In the genomic region with DNA sequence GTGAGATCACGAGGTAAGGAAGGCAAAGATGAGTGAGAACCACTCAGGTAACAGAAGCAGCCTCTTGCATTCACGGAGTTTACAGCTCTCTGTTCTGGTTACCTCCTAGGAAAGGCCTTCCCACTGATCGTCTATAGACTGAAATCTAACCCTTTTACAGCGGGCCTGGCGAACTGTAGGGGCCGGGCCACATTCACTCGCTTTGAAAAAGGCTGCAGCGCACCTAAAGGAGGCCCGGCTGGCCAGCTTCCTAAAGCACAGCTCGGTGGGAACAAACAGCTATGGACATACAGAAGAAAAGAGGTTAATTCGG, we compare ENCODE assay signal across 8 cellular contexts. TPM values are rescaled to one million over a fixed set of nuclear protein-coding genes. Genes with fewer than 3 reads are reported as not detected.
DNase-seq lines count a peak whose midpoint lies in the region; ATAC-seq, FAIRE-seq and TF ChIP-seq lines count a peak whose summit lies in the region.

No MANE protein-coding gene starts in this region.

- ATAC-seq in Panc1, result peak; percentile 5; the same call in 1 of the 2 replicates
- ATAC-seq in natural killer cell treated with Interleukin-12 subunit alpha and Interleukin-12 subunit beta and Interleukin-15 and Interleukin-18, amount 100 ng/mL, for 72 hours, result no peak
- ATAC-seq in GM21390 (IDR thresholded peaks at IDR 0.05; ENCODE audit: unreplicated experiment), result no peak

- H3K27ac Mint-ChIP-seq in natural killer cell treated with Interleukin-12 subunit alpha and Interleukin-12 subunit beta and Interleukin-15 and Interleukin-18, amount 100 ng/mL, for 72 hours, result peak overlapping the region; percentile 78 to 94

- no peak for TF ChIP-seq POLR2A in endothelial cell of umbilical vein (IDR thresholded peaks at IDR 0.05; ENCODE audit: low read depth, low read length)

- H2AFZ ChIP-seq in endothelial cell of umbilical vein (ENCODE audit: low read depth, low read length), result peak overlapping the region; percentile 55

- peaks cover 34 to 47% of the 10 kb centered on the region in 2 donors for H3K4me1 Mint-ChIP-seq in natural killer cell treated with Interleukin-12 subunit alpha and Interleukin-12 subunit beta and Interleukin-15 and Interleukin-18, amount 100 ng/mL, for 72 hours (ENCODE audit: low read depth in 2 of 2)

- H3K4me3 ChIP-seq in Panc1 (ENCODE audit: low read depth in 2 of 2, low read length in 2 of 2), result peak overlapping the region; percentile 94 to 95
- peak overlapping the region; percentile 65 to 89 (median 81) for H3K4me3 ChIP-seq in endothelial cell of umbilical vein (replicated peaks in 1 of 3; ENCODE audit: insufficient read depth in 1 of 3, low read depth in 1 of 3, low read length in 3 of 3)

- H3K79me2 ChIP-seq in endothelial cell of umbilical vein (ENCODE audit: control insufficient read depth, insufficient read depth, low read length), result peaks cover 62% of the 10 kb centered on the region

- H4K20me1 ChIP-seq in endothelial cell of umbilical vein (replicated peaks; ENCODE audit: control insufficient read depth, extremely low read depth, insufficient read depth, low read length), result no peaks in the 10 kb centered on the region

- DNase-seq in NCI-H2227 (lab: John Stamatoyannopoulos, UW; ENCODE audit: unreplicated experiment) (peak; percentile 6), NCI-H2227 treated with DMSO at 0.1 percent for 48 hours (lab: John Stamatoyannopoulos, UW) (no peak), Panc1 (ENCODE audit: low read depth, low spot score) (no peak), endothelial cell of umbilical vein (ENCODE audit: low read depth, low spot score) (peak; percentile 34), NCI-H2107 treated with DMSO at 0.1 percent for 48 hours (lab: John Stamatoyannopoulos, UW; ENCODE audit: unreplicated experiment) (no peak), NCI-H1694 (lab: John Stamatoyannopoulos, UW) (no peak)
- DNase-seq in natural killer cell treated with Interleukin-12 subunit alpha and Interleukin-12 subunit beta and Interleukin-15 and Interleukin-18, amount 100 ng/mL, for 72 hours (ENCODE audit: low spot score), result no peak

- no peak for FAIRE-seq in endothelial cell of umbilical vein (lab: Jason Lieb, UNC)

- H3K27me3 Mint-ChIP-seq in natural killer cell treated with Interleukin-12 subunit alpha and Interleukin-12 subunit beta and Interleukin-15 and Interleukin-18, amount 100 ng/mL, for 72 hours, result no peaks in the 10 kb centered on the region

- intact Hi-C loops in Panc1 (cut with micrococcal nuclease; ENCODE audit: unreplicated experiment) (no loop called here), endothelial cell of umbilical vein (cut with micrococcal nuclease) (loop anchor here (1.0 kb wide), 2 partner anchors 27 to 45 kb away; no protein-coding TSS in a partner anchor)

- TF ChIP-seq CTCF in Panc1 (IDR thresholded peaks at IDR 0.05) (no peak), endothelial cell of umbilical vein (IDR thresholded peaks at IDR 0.05; ENCODE audit: extremely low read depth in 1 of 2, insufficient read depth in 1 of 2, low read depth in 1 of 2, low read length in 2 of 2) (no peak)

- H3K4me1 ChIP-seq in Panc1 (ENCODE audit: control insufficient read depth, insufficient read depth, low read length) (peaks cover 27% of the 10 kb centered on the region), endothelial cell of umbilical vein (ENCODE audit: control insufficient read depth, extremely low read depth, insufficient read depth, low read length) (peaks cover 16% of the 10 kb centered on the region)

- H3K27me3 ChIP-seq in Panc1 (ENCODE audit: control insufficient read depth, insufficient read depth, low read length), result no peaks in the 10 kb centered on the region
- H3K27me3 ChIP-seq in endothelial cell of umbilical vein (ENCODE audit: control insufficient read depth in 2 of 2, insufficient read depth in 2 of 2, low read length in 2 of 2), result no peaks in the 10 kb centered on the region

- in situ Hi-C loops in Panc1 (cut with HindIII; ENCODE audit: low pct_unique_long_range_greater_than_20kb, low sequenced_read_pairs), result loop anchor here (10.0 kb wide), 1 partner anchor 79 kb away; a partner anchor contains a TSS

- H3K36me3 ChIP-seq in Panc1 (ENCODE audit: control insufficient read depth, insufficient read depth, low read length) (peaks cover 64% of the 10 kb centered on the region), endothelial cell of umbilical vein (ENCODE audit: control insufficient read depth in 2 of 2, extremely low read depth in 1 of 2, insufficient read depth in 2 of 2, low read length in 2 of 2) (peaks cover 5 to 9% of the 10 kb centered on the region in 2 experiments)

- no peaks in the 10 kb centered on the region for H3K9me1 ChIP-seq in endothelial cell of umbilical vein (replicated peaks; ENCODE audit: control insufficient read depth, extremely low read depth, insufficient read depth, low read length)

- POLR2A ChIA-PET in Panc1 (lab: Charles Lee), result interaction anchor here (0.6 kb wide), 1 partner anchor 479 kb away, joined by 6 read pairs; no protein-coding TSS in a partner anchor
- POLR2A ChIA-PET in endothelial cell of umbilical vein (lab: Charles Lee), result no interaction called here

- dilution Hi-C loops in endothelial cell of umbilical vein (cut with MboI; ENCODE audit: extremely low pct_ligation_motif_present, low sequenced_read_pairs), result no loop called here

- CTCF ChIA-PET in Panc1 (lab: Charles Lee), result interaction anchor here (0.6 kb wide), 1 partner anchor 16 kb away, joined by 6 read pairs; no protein-coding TSS in a partner anchor
- CTCF ChIA-PET in endothelial cell of umbilical vein (lab: Charles Lee), result interaction anchor here (0.8 to 1.9 kb wide), 4 partner anchors 9 to 478 kb away, joined by 3 to 5 read pairs (median 4); a partner anchor contains a TSS

- H3K9me3 ChIP-seq in Panc1 (ENCODE audit: control insufficient read depth, insufficient read depth, low read depth, low read length) (no peaks in the 10 kb centered on the region), endothelial cell of umbilical vein (replicated peaks; ENCODE audit: control insufficient read depth, insufficient read depth, low read length) (no peaks in the 10 kb centered on the region)

- H3K27ac ChIP-seq in Panc1 (ENCODE audit: low read length) (peak overlapping the region; percentile 97), endothelial cell of umbilical vein (ENCODE audit: insufficient read depth, low read depth, low read length) (peak overlapping the region; percentile 70)

- H3K4me3 Mint-ChIP-seq in natural killer cell treated with Interleukin-12 subunit alpha and Interleukin-12 subunit beta and Interleukin-15 and Interleukin-18, amount 100 ng/mL, for 72 hours, result peak overlapping the region; percentile 99

- peak overlapping the region; percentile 89 for H3K4me2 ChIP-seq in endothelial cell of umbilical vein (ENCODE audit: insufficient read depth, low read length)

- no peaks in the 10 kb centered on the region for H3K9me3 Mint-ChIP-seq in natural killer cell treated with Interleukin-12 subunit alpha and Interleukin-12 subunit beta and Interleukin-15 and Interleukin-18, amount 100 ng/mL, for 72 hours

- H3K36me3 Mint-ChIP-seq in natural killer cell treated with Interleukin-12 subunit alpha and Interleukin-12 subunit beta and Interleukin-15 and Interleukin-18, amount 100 ng/mL, for 72 hours, result peaks cover 23% of the 10 kb centered on the region

- BruUV-seq in Panc1 (replicated peaks; lab: Mats Ljungman, UMichigan), result no TSS peak
- BruUV-seq in endothelial cell of umbilical vein (replicated peaks; lab: Mats Ljungman, UMichigan), result no TSS peak

- H3K9ac ChIP-seq in endothelial cell of umbilical vein (replicated peaks; ENCODE audit: extremely low read depth, insufficient read depth, low read length), result peak overlapping the region; percentile 86

RNA-seq across cellular contexts. Expression of a gene that starts 0.6 kb away (rescaled TPM):
- total RNA-seq in Panc1 (2021; ENCODE audit: unreplicated experiment) (694 TPM), endothelial cell of umbilical vein (369 and 407 TPM in 2 replicates)
- polyA plus RNA-seq in Panc1 (2012; ENCODE audit: insufficient read length), result 427 TPM
- 212 and 295 TPM in 2 replicates for polyA plus RNA-seq in endothelial cell of umbilical vein
- polyA plus RNA-seq in endothelial cell of umbilical vein (2011; cell fraction: cytosol; rRNA removed), result 297 and 379 TPM in 2 replicates
- 68.0 and 84.7 TPM in 2 replicates for polyA plus RNA-seq in endothelial cell of umbilical vein (2011; cell fraction: nucleus; rRNA removed)
- 554 and 586 TPM in 2 replicates for polyA plus RNA-seq in endothelial cell of umbilical vein (2012)
- 22.8 and 35.7 TPM in 2 replicates for polyA minus RNA-seq in endothelial cell of umbilical vein
- polyA minus RNA-seq in endothelial cell of umbilical vein (2011; cell fraction: cytosol; rRNA and poly(A)+ RNA removed), result 19.6 TPM
- 5.9 and 11.1 TPM in 2 replicates for polyA minus RNA-seq in endothelial cell of umbilical vein (2011; cell fraction: nucleus; rRNA and poly(A)+ RNA removed)
- 100 to 1,000 TPM; 161 to 302 TPM for total RNA-seq in natural killer cell treated with Interleukin-12 subunit alpha and Interleukin-12 subunit beta and Interleukin-15 and Interleukin-18, amount 100 ng/mL, for 72 hours

RNA-seq across cellular contexts. Expression of a gene that starts 0.7 kb away (rescaled TPM):
- 92.8 TPM for total RNA-seq in Panc1 (2021; ENCODE audit: unreplicated experiment)
- 62.5 TPM for polyA plus RNA-seq in Panc1 (2012; ENCODE audit: insufficient read length)
- 52.7 and 56.2 TPM in 2 replicates for total RNA-seq in endothelial cell of umbilical vein
- 12.4 and 12.6 TPM in 2 replicates for polyA plus RNA-seq in endothelial cell of umbilical vein
- polyA plus RNA-seq in endothelial cell of umbilical vein (2011; cell fraction: cytosol; rRNA removed), result 13.4 and 14.6 TPM in 2 replicates
- 63.2 and 65.0 TPM in 2 replicates for polyA plus RNA-seq in endothelial cell of umbilical vein (2011; cell fraction: nucleus; rRNA removed)
- 35.3 and 38.8 TPM in 2 replicates for polyA plus RNA-seq in endothelial cell of umbilical vein (2012)
- polyA minus RNA-seq in endothelial cell of umbilical vein, result 46.3 and 50.2 TPM in 2 replicates
- polyA minus RNA-seq in endothelial cell of umbilical vein (2011; cell fraction: cytosol; rRNA and poly(A)+ RNA removed), result 30.5 TPM
- 34.8 and 42.7 TPM in 2 replicates for polyA minus RNA-seq in endothelial cell of umbilical vein (2011; cell fraction: nucleus; rRNA and poly(A)+ RNA removed)
- total RNA-seq in natural killer cell treated with Interleukin-12 subunit alpha and Interleukin-12 subunit beta and Interleukin-15 and Interleukin-18, amount 100 ng/mL, for 72 hours, result 100 to 1,000 TPM in 1 of 2 donors, 10 to 100 TPM in 1; 61.7 to 151 TPM

RNA-seq across cellular contexts. Expression of a gene that starts 27.9 kb away (rescaled TPM):
- total RNA-seq in Panc1 (2021; ENCODE audit: unreplicated experiment) (6.0 TPM), endothelial cell of umbilical vein (5.8 and 6.0 TPM in 2 replicates)
- polyA plus RNA-seq in Panc1 (2012; ENCODE audit: insufficient read length), result 3.0 TPM
- 1.9 and 2.4 TPM in 2 replicates for polyA plus RNA-seq in endothelial cell of umbilical vein
- 2.5 TPM in 2 replicates for polyA plus RNA-seq in endothelial cell of umbilical vein (2011; cell fraction: cytosol; rRNA removed)
- polyA plus RNA-seq in endothelial cell of umbilical vein (2011; cell fraction: nucleus; rRNA removed), result 2.3 and 3.0 TPM in 2 replicates
- polyA plus RNA-seq in endothelial cell of umbilical vein (2012), result 3.7 and 5.7 TPM in 2 replicates
- 2.9 and 3.7 TPM in 2 replicates for polyA minus RNA-seq in endothelial cell of umbilical vein
- polyA minus RNA-seq in endothelial cell of umbilical vein (2011; cell fraction: cytosol; rRNA and poly(A)+ RNA removed), result 5.6 TPM
- polyA minus RNA-seq in endothelial cell of umbilical vein (2011; cell fraction: nucleus; rRNA and poly(A)+ RNA removed), result 1.9 and 2.1 TPM in 2 replicates
- total RNA-seq in natural killer cell treated with Interleukin-12 subunit alpha and Interleukin-12 subunit beta and Interleukin-15 and Interleukin-18, amount 100 ng/mL, for 72 hours, result 10 to 100 TPM in 1 of 2 donors, 1 to 10 TPM in 1; 8.3 to 11.3 TPM

RNA-seq across cellular contexts. Expression of a gene that starts 44.8 kb away (rescaled TPM):
- 18.0 TPM for total RNA-seq in Panc1 (2021; ENCODE audit: unreplicated experiment)
- polyA plus RNA-seq in Panc1 (2012; ENCODE audit: insufficient read length), result 10.7 TPM
- total RNA-seq in endothelial cell of umbilical vein, result 11.3 and 11.5 TPM in 2 replicates
- 2.5 and 3.8 TPM in 2 replicates for polyA plus RNA-seq in endothelial cell of umbilical vein
- polyA plus RNA-seq in endothelial cell of umbilical vein (2011; cell fraction: cytosol; rRNA removed), result 5.1 and 5.5 TPM in 2 replicates
- polyA plus RNA-seq in endothelial cell of umbilical vein (2011; cell fraction: nucleus; rRNA removed), result 3.9 and 6.5 TPM in 2 replicates
- 9.7 and 11.4 TPM in 2 replicates for polyA plus RNA-seq in endothelial cell of umbilical vein (2012)
- 4.6 and 4.9 TPM in 2 replicates for polyA minus RNA-seq in endothelial cell of umbilical vein
- 6.7 TPM for polyA minus RNA-seq in endothelial cell of umbilical vein (2011; cell fraction: cytosol; rRNA and poly(A)+ RNA removed)
- polyA minus RNA-seq in endothelial cell of umbilical vein (2011; cell fraction: nucleus; rRNA and poly(A)+ RNA removed), result 2.7 and 3.2 TPM in 2 replicates
- 10 to 100 TPM; 12.2 to 19.0 TPM for total RNA-seq in natural killer cell treated with Interleukin-12 subunit alpha and Interleukin-12 subunit beta and Interleukin-15 and Interleukin-18, amount 100 ng/mL, for 72 hours

RNA-seq across cellular contexts. Expression of a gene that starts 56.5 kb away (rescaled TPM):
- 5.9 TPM for total RNA-seq in Panc1 (2021; ENCODE audit: unreplicated experiment)
- 9.9 TPM for polyA plus RNA-seq in Panc1 (2012; ENCODE audit: insufficient read length)
- total RNA-seq in endothelial cell of umbilical vein, result 28.4 and 32.1 TPM in 2 replicates
- polyA plus RNA-seq in endothelial cell of umbilical vein, result 38.4 and 43.0 TPM in 2 replicates
- 28.2 and 32.1 TPM in 2 replicates for polyA plus RNA-seq in endothelial cell of umbilical vein (2011; cell fraction: cytosol; rRNA removed)
- 15.6 and 18.6 TPM in 2 replicates for polyA plus RNA-seq in endothelial cell of umbilical vein (2011; cell fraction: nucleus; rRNA removed)
- polyA plus RNA-seq in endothelial cell of umbilical vein (2012), result 15.6 and 21.4 TPM in 2 replicates
- polyA minus RNA-seq in endothelial cell of umbilical vein, result 18.9 and 24.6 TPM in 2 replicates
- 2.6 TPM for polyA minus RNA-seq in endothelial cell of umbilical vein (2011; cell fraction: cytosol; rRNA and poly(A)+ RNA removed)
- polyA minus RNA-seq in endothelial cell of umbilical vein (2011; cell fraction: nucleus; rRNA and poly(A)+ RNA removed), result 9.0 and 12.1 TPM in 2 replicates
- total RNA-seq in natural killer cell treated with Interleukin-12 subunit alpha and Interleukin-12 subunit beta and Interleukin-15 and Interleukin-18, amount 100 ng/mL, for 72 hours, result 10 to 100 TPM; 11.2 to 12.7 TPM

Comparison
In these comparisons a context has a peak if more than half of its experiments do, and no peak if none do; other contexts are left out.
1. DNase-seq: peak in NCI-H2227 (single experiment) and endothelial cell of umbilical vein (single experiment); none in NCI-H2227 treated with DMSO at 0.1 percent for 48 hours (single experiment), Panc1 (single experiment), natural killer cell treated with Interleukin-12 subunit alpha and Interleukin-12 subunit beta and Interleukin-15 and Interleukin-18, amount 100 ng/mL, for 72 hours (single experiment), NCI-H2107 treated with DMSO at 0.1 percent for 48 hours (single experiment) and NCI-H1694 (single experiment).